ENCODE assay signal across 10 cellular contexts in the genomic region with DNA sequence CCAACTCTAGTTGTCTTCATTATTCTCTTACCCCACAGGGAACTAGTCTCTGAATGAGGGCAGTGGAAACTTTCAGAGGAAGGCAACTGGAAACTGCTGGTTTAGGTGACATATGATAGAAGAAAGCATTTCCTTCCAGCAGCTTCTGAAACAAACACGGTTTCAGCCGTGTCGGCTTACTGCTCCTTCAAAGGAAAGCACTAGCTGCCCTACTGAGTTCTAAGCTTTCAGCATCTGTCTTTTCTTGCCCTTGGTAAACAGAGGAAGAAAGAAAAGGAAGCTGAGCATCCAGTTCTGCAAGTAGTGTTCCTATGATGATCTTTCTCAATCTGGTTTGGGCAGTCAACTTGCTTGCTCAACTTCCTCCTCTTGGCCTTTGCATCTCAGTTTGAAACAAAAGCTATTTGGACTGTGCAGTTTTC.
DNase-seq lines count a peak whose midpoint lies in the region; ATAC-seq, FAIRE-seq and TF ChIP-seq lines count a peak whose summit lies in the region.
"Had no signal": no experiment of that assay in that cellular context is flagged by ENCODE, and none has a peak within 500 bp of the region (broad histone marks: within the 10 kb centered on the region; RNA-seq: fewer than 3 reads in every experiment).

No MANE protein-coding gene starts in this region.

- peaks cover 20% of the 10 kb centered on the region for H3K4me1 Mint-ChIP-seq in activated T-helper 17 cell treated with anti-CD3 and anti-CD28 coated beads, Interleukin-2, amount 50 U/mL, for 72 hours
- H3K4me1 Mint-ChIP-seq in memory B cell, result peaks cover 9% of the 10 kb centered on the region

- no peaks in the 10 kb centered on the region for H3K9me3 ChIP-seq in BLaER1 treated with 17β-estradiol and CSF1 and Interleukin-3, amounts not matched to agents 10 nM and 100 nM (replicated peaks in 1 of 11)
- no peaks in the 10 kb centered on the region for H3K9me3 ChIP-seq in kidney (ENCODE audit: control insufficient read depth in 1 of 2, low read length in 2 of 2)

- H3K27ac Mint-ChIP-seq in activated T-helper 17 cell treated with anti-CD3 and anti-CD28 coated beads, Interleukin-2, amount 50 U/mL, for 72 hours, result peak overlapping the region; percentile 76
- H3K27ac Mint-ChIP-seq in memory B cell, result peak overlapping the region; percentile 42
- H3K27ac Mint-ChIP-seq: nephron had no signal

- DNase-seq in HL-60 (ENCODE audit: low read depth in 1 of 2, low spot score in 1 of 2), result peak; percentile 67 to 75
- no peak for DNase-seq in memory B cell (ENCODE audit: low spot score in 2 of 2)
- DNase-seq in G401 (ENCODE audit: low spot score), result no peak
- no peak for DNase-seq in kidney
- DNase-seq: Calu3 had no signal

- H3K27me3 ChIP-seq in BLaER1 treated with 17β-estradiol and CSF1 and Interleukin-3, amounts not matched to agents 10 nM and 100 nM, result no peaks in the 10 kb centered on the region
- no peaks in the 10 kb centered on the region for H3K27me3 ChIP-seq in HL-60 (ENCODE audit: insufficient read depth, poor library complexity, severe bottlenecking)

- FAIRE-seq in kidney (lab: Jason Lieb, UNC), result no peak

- H3K27ac ChIP-seq in BLaER1 treated with 17β-estradiol and CSF1 and Interleukin-3, amounts not matched to agents 10 nM and 100 nM, result peak overlapping the region in 7 of 11 experiments; percentile 29 to 87 (median 79); a peak in 13 of 22 replicates
- H3K27ac ChIP-seq in HL-60 (replicated peaks) (peak overlapping the region; percentile 71), kidney (ENCODE audit: low read depth in 2 of 2, low read length in 2 of 2) (no peak overlapping the region)

- H3K36me3 ChIP-seq in BLaER1 treated with 17β-estradiol and CSF1 and Interleukin-3, amounts not matched to agents 10 nM and 100 nM, result no peaks in the 10 kb centered on the region
- no peaks in the 10 kb centered on the region for H3K36me3 ChIP-seq in kidney (ENCODE audit: control insufficient read depth in 1 of 2, insufficient read depth in 2 of 2, low read length in 2 of 2)

- TF ChIP-seq CTCF in HL-60 (IDR thresholded peaks at IDR 0.05; ENCODE audit: insufficient read depth, low read length) (no peak), kidney (IDR thresholded peaks at IDR 0.05; ENCODE audit: borderline replicate concordance, extremely low read depth, insufficient read depth) (no peak)

- no peaks in the 10 kb centered on the region for H3K9me3 Mint-ChIP-seq in activated T-helper 17 cell treated with anti-CD3 and anti-CD28 coated beads, Interleukin-2, amount 50 U/mL, for 72 hours
- no peaks in the 10 kb centered on the region for H3K9me3 Mint-ChIP-seq in memory B cell
- H3K9me3 Mint-ChIP-seq: nephron had no signal

- peak overlapping the region; percentile 67 for H3K4me3 Mint-ChIP-seq in activated T-helper 17 cell treated with anti-CD3 and anti-CD28 coated beads, Interleukin-2, amount 50 U/mL, for 72 hours
- no peak overlapping the region for H3K4me3 Mint-ChIP-seq in memory B cell
- H3K4me3 Mint-ChIP-seq: nephron had no signal

- H3K4me3 ChIP-seq in BLaER1 treated with 17β-estradiol and CSF1 and Interleukin-3, amounts not matched to agents 10 nM and 100 nM, result no peak overlapping the region
- H3K4me3 ChIP-seq in HL-60 (replicated peaks; ENCODE audit: insufficient read depth, low read length) (no peak overlapping the region), kidney (ENCODE audit: low read length in 2 of 2) (no peak overlapping the region)

- no peaks in the 10 kb centered on the region for H4K20me1 ChIP-seq in BLaER1 treated with 17β-estradiol and CSF1 and Interleukin-3, amounts not matched to agents 10 nM and 100 nM

- H3K27me3 Mint-ChIP-seq in activated T-helper 17 cell treated with anti-CD3 and anti-CD28 coated beads, Interleukin-2, amount 50 U/mL, for 72 hours, result no peaks in the 10 kb centered on the region
- no peaks in the 10 kb centered on the region for H3K27me3 Mint-ChIP-seq in memory B cell

- H3K9ac ChIP-seq in BLaER1 treated with 17β-estradiol and CSF1 and Interleukin-3, amounts not matched to agents 10 nM and 100 nM, result peak overlapping the region in 5 of 11 experiments; percentile 48 to 73 (median 57); a peak in 7 of 22 replicates
- H3K9ac ChIP-seq in kidney (ENCODE audit: low read length in 2 of 2), result no peak overlapping the region

- in situ Hi-C loops in G401 (cut with HindIII; ENCODE audit: low sequenced_read_pairs), result no loop called here

- H3K4me2 ChIP-seq in BLaER1 treated with 17β-estradiol and CSF1 and Interleukin-3, amounts not matched to agents 10 nM and 100 nM, result peak overlapping the region in 8 of 11 experiments; percentile 23 to 84 (median 70); a peak in 14 of 22 replicates

- peaks cover 0 to 75% (median 19%) of the 10 kb centered on the region in 10 experiments; a peak in 12 of 20 replicates for H3K4me1 ChIP-seq in BLaER1 treated with 17β-estradiol and CSF1 and Interleukin-3, amounts not matched to agents 10 nM and 100 nM
- no peaks in the 10 kb centered on the region for H3K4me1 ChIP-seq in kidney (ENCODE audit: control insufficient read depth in 1 of 2, insufficient read depth in 1 of 2, low read depth in 1 of 2, low read length in 2 of 2)

- intact Hi-C loops in kidney (cut with DNase I), result no loop called here

- no peaks in the 10 kb centered on the region for H3K36me3 Mint-ChIP-seq in activated T-helper 17 cell treated with anti-CD3 and anti-CD28 coated beads, Interleukin-2, amount 50 U/mL, for 72 hours (ENCODE audit: low read depth)
- H3K36me3 Mint-ChIP-seq in memory B cell, result no peaks in the 10 kb centered on the region

- peak; percentile 80 for ATAC-seq in activated T-helper 17 cell treated with anti-CD3 and anti-CD28 coated beads, Interleukin-2, amount 50 U/mL, for 72 hours (replicated peaks)
- ATAC-seq in memory B cell (ENCODE audit: low read depth) (no peak), HG03097 (IDR thresholded peaks at IDR 0.05; ENCODE audit: low FRiP score, unreplicated experiment) (no peak), GM21737 (IDR thresholded peaks at IDR 0.05; ENCODE audit: unreplicated experiment) (no peak)

Comparison
In these comparisons a context has a peak if more than half of its experiments do, and no peak if none do; other contexts are left out.
1. H3K27ac ChIP-seq: peak in BLaER1 treated with 17β-estradiol and CSF1 and Interleukin-3, amounts not matched to agents 10 nM and 100 nM (7 of 11) and HL-60 (single experiment); none in kidney (0 of 2).
2. DNase-seq: peak in HL-60 (2 of 2); none in memory B cell (0 of 2), G401 (single experiment) and kidney (single experiment).